ENCODE assay signal across 1 cellular context in the genomic region with DNA sequence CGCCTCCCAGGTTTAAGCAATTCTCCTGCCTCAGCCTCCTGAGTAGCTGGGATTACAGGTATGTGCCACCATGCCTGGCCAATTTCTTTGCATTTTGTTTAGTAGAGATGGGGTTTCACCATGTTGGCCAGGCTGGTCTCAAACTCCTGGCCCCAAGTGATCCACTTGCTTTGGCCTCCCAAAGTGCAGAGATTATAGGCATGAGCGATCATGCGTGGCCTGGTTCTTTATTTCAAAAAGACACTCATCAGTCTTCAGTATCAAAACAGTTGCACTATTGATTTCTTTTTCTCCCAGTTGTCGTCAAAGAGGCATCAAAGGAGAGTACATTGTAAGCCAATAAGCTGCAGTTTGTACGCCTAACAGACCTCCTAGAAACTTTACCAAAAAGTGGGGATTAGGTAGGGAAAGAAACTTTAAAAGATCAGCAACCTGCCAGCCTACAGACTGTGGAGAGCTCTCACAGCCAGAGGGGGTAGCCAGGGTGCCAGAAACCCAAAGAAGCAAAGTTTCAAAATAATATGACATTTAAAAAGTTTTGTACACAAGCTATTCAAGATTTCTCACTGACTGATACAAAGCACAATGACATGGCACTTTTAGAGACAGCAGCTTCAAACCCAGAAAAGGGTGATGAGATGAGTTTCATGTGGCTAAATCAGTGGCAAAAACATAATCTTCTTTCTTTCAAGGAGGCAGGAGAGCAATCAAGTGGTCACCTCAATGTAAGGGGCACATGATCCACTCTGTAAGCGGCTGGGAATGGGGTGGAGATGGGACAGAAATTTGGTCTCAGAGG.
TF ChIP-seq lines count a peak whose summit lies in the region.

No MANE protein-coding gene starts in this region.

TF ChIP-seq in H1, 55 proteins besides CTCF, POLR2A, EP300 and RAD21 (continued from another document):
- TF ChIP-seq HDAC2 (IDR thresholded peaks at IDR 0.05; ENCODE audit: borderline replicate concordance in 1 of 2, low read depth in 2 of 2, low read length in 2 of 2) (no peak), BRCA1 (IDR thresholded peaks at IDR 0.05; ENCODE audit: low read depth, low read length) (no peak), KDM5A (IDR thresholded peaks at IDR 0.05; ENCODE audit: low read length) (no peak), TCF12 (IDR thresholded peaks at IDR 0.05; ENCODE audit: low read depth, low read length) (no peak), HDAC6 (IDR thresholded peaks at IDR 0.05; ENCODE audit: low read depth, low read length) (no peak), CTBP2 (IDR thresholded peaks at IDR 0.05; ENCODE audit: borderline replicate concordance, insufficient read depth, insufficient read length, low read length) (no peak), SIX5 (IDR thresholded peaks at IDR 0.05; ENCODE audit: low read depth, low read length) (no peak), RNF2 (IDR thresholded peaks at IDR 0.05; ENCODE audit: borderline replicate concordance, low read depth, low read length, missing control alignments, poor library complexity, severe bottlenecking) (no peak), SUZ12 (IDR thresholded peaks at IDR 0.05; ENCODE audit: low read length) (no peak), JUND (IDR thresholded peaks at IDR 0.05; ENCODE audit: low read length) (no peak), KDM1A (IDR thresholded peaks at IDR 0.05; ENCODE audit: borderline replicate concordance, low read length) (no peak)
